ENCODE assay signal across 22 cellular contexts in the genomic region with DNA sequence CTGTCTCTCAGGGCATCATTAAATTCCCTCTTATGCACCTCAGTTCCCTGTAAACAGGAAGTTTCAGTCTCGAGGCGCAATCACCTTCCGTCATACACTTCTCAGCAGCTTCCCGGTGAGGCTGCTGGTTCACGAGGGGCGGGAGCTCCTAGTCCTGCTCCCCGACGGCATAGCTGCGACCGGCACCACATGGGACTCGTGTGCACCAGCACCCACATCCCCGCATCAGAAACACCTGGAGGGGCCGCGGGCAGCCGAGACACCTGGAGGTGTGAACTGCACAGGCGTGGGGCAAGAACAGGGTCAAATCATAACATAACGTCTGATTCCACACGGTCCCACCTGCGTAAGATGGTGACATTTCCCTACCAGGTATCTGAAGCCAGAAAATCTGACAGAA.
"Had no signal": no experiment of that assay in that cellular context is flagged by ENCODE, and none has a peak within 500 bp of the region (broad histone marks: within the 10 kb centered on the region; RNA-seq: fewer than 3 reads in every experiment).

No MANE protein-coding gene starts in this region.

- H3K9me3 ChIP-seq: breast epithelium, colonic mucosa, heart left ventricle, lower lobe of right lung, neutrophil, ovary, right lobe of liver, stomach, thoracic aorta had no signal

- DNase-seq: activated CD8-positive, alpha-beta memory T cell treated with anti-CD3 and anti-CD28 coated beads for 24 hours; activated CD8-positive, alpha-beta memory T cell treated with anti-CD3 and anti-CD28 coated beads, Interleukin-2, amount 50 U/mL, for 4 hours; activated naive CD4-positive, alpha-beta T cell treated with anti-CD3 and anti-CD28 coated beads for 36 hours; activated naive CD8-positive, alpha-beta T cell treated with anti-CD3 and anti-CD28 coated beads, Interleukin-2, amount 10 ng/mL, durations not matched to agents 7 days and 5 days; activated T-cell treated with anti-CD3 and anti-CD28 coated beads, Interleukin-2, amount 50 U/mL, for 24 hours; amniotic stem cell; colonic mucosa; islet precursor cell; lower lobe of right lung; natural killer cell; right lobe of liver; small intestine; stimulated activated CD4-positive, alpha-beta T cell treated with anti-CD3 and anti-CD28 coated beads, Interleukin-15, amount 100 ng/mL, for 24 hours; stomach; T-helper 9 cell had no signal

- H3K4me3 ChIP-seq: breast epithelium, colonic mucosa, heart left ventricle, lower lobe of right lung, ovary, right lobe of liver, stomach, thoracic aorta had no signal

- FAIRE-seq: small intestine had no signal

- H3K27ac ChIP-seq: breast epithelium, colonic mucosa, lower lobe of right lung, neutrophil, ovary, right lobe of liver, thoracic aorta had no signal

- H3K4me1 ChIP-seq: colonic mucosa, lower lobe of right lung, right lobe of liver had no signal

- H3K36me3 ChIP-seq: breast epithelium, colonic mucosa, heart left ventricle, lower lobe of right lung, neutrophil, ovary, right lobe of liver, stomach, thoracic aorta had no signal

- ATAC-seq: activated T-helper 17 cell treated with anti-CD3 and anti-CD28 coated beads, Interleukin-2, amount 50 U/mL, for 72 hours; heart left ventricle; lower lobe of right lung; natural killer cell; stimulated activated memory B cell treated with anti-CD40 and anti-IgM and Interleukin-4, amounts not matched to agents 10 μg/mL and 1 μg/mL and 100 μg/mL, for 72 hours had no signal

- H3K27me3 ChIP-seq: breast epithelium, colonic mucosa, ovary, right lobe of liver, stomach had no signal
